Comparison of ENCODE assay signal across 8 cellular contexts in genomic region chr2:30380824-30381223, GRCh38.
"Had no signal": no experiment of that assay in that cellular context is flagged by ENCODE, and none has a peak within 500 bp of the region (broad histone marks: within the 10 kb centered on the region; RNA-seq: fewer than 3 reads in every experiment).

No MANE protein-coding gene starts in this region.

- H3K27ac ChIP-seq: GM23248, HL-60 had no signal

- H2AFZ ChIP-seq: GM23248 had no signal

- H3K9ac ChIP-seq: GM23248 had no signal

- ATAC-seq: K562 had no signal

- DNase-seq: GM23248, GOT3, H7, HCEC 1CT, IMR-90, KG1 had no signal
